ENCODE assay signal across 8 cellular contexts in the genomic region with DNA sequence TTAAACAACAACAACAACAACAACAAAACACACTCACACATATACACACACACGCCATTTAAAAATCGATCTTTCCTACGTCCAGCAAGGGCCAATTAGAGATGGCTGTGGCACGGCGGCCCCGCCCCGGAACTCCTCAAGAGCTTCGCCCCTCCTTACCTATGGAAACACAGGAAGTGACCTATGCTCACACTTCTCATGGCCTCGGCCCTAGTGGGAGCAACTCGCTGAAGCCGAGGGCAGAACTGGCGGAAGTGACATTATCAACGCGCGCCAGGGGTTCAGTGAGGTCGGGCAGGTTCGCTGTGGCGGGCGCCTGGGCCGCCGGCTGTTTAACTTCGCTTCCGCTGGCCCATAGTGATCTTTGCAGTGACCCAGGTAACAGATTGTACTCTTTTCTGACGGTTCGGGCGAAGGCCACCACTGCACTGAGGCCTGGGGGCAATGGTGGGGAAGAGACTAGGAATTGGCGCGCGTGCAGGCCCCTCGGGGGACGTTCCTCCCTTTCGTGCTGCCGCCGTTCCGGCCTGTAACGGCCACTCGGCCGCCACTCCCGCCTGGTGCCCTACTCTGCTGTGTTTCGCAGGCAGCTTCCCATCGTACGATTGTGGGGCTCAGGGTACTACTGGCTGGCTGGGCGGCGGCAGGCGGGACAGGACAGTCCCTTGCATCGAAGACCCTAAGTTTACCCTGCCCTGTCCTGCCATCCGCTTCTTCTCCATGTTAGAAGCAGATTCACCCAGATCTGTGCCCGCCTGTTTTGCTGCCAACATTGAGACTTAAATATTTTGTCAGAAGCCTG. TPM values are rescaled to one million over a fixed set of nuclear protein-coding genes. Genes with fewer than 3 reads are reported as not detected.
DNase-seq lines count a peak whose midpoint lies in the region; ATAC-seq and TF ChIP-seq lines count a peak whose summit lies in the region.

TSS of gene TBP (plus strand) at position 284 of the 802 bp plus-strand sequence. CDS start 2,661 bp downstream, outside the sequence.

- peak within 1 kb of the TSS; percentile 90 for H2AFZ ChIP-seq in SU-DHL-6 (ENCODE audit: low read depth, low read length, severe bottlenecking)

- intact Hi-C loops in Right ventricle myocardium inferior (cut with DNase I) = loop anchor here (1.0 to 5.0 kb wide), 3 partner anchors 30 to 803 kb away; partner anchors contain the start of genes DYNLT2, ERMARD, FAM120B and PDCD2
- intact Hi-C loops in ovary (cut with DNase I) = loop anchor here in 1 of 4 donors (5.0 kb wide), 1 partner anchor 802 kb away; the partner anchor contains the start of genes DYNLT2 and ERMARD
- intact Hi-C loops in thyroid gland (cut with DNase I) = no loop called here

- peaks cover 40% of the 10 kb centered on the region for H3K4me1 Mint-ChIP-seq in activated naive CD8-positive, alpha-beta T cell treated with anti-CD3 and anti-CD28 coated beads, Interleukin-2, amount 50 U/mL, for 24 hours

- 0 to 2% (median 0%) methylated on average over 43 to 48 of the region's 48 CpGs for WGBS in ovary, 3 donors
- WGBS in thyroid gland, 2 donors = 0% methylated on average over 11 to 27 of the region's 48 CpGs

- no peak within 1 kb of the TSS for H3K4me3 Mint-ChIP-seq in activated naive CD8-positive, alpha-beta T cell treated with anti-CD3 and anti-CD28 coated beads, Interleukin-2, amount 50 U/mL, for 24 hours

- peak within 1 kb of the TSS; percentile 87 for H3K9ac ChIP-seq in SU-DHL-6 (ENCODE audit: low read length)

- ATAC-seq in HG02763 (IDR thresholded peaks at IDR 0.05; ENCODE audit: unreplicated experiment) = peak; percentile 97
- ATAC-seq in activated naive CD8-positive, alpha-beta T cell treated with anti-CD3 and anti-CD28 coated beads, Interleukin-2, amount 50 U/mL, for 24 hours = peak; percentile 98
- ATAC-seq in Right ventricle myocardium inferior = peak; percentile 98

- H3K9me2 ChIP-seq in SU-DHL-6 (replicated peaks; ENCODE audit: insufficient read depth, low read length) = no peaks in the 10 kb centered on the region

- peak; percentile 61 for TF ChIP-seq POLR2A in ovary (IDR thresholded peaks at IDR 0.05)
- TF ChIP-seq POLR2A in thyroid gland (IDR thresholded peaks at IDR 0.05) = peak in 1 of 2 donors; percentile 61

- peaks cover 9% of the 10 kb centered on the region; the same call in 1 of the 2 replicates for H3K36me3 ChIP-seq in SU-DHL-6 (ENCODE audit: low read length)
- H3K36me3 ChIP-seq in ovary = no peaks in the 10 kb centered on the region
- H3K36me3 ChIP-seq in thyroid gland = no peaks in the 10 kb centered on the region

- peak; percentile 98 to 100 (median 99) for DNase-seq in NCI-H1417 (lab: John Stamatoyannopoulos, UW)
- DNase-seq in activated naive CD8-positive, alpha-beta T cell treated with anti-CD3 and anti-CD28 coated beads, Interleukin-2, amount 50 U/mL, for 24 hours = peak; percentile 96
- DNase-seq in Right ventricle myocardium inferior (ENCODE audit: missing footprints) = peak; percentile 98
- peak; percentile 95 to 98 (median 96) for DNase-seq in ovary
- DNase-seq in thyroid gland = peak; percentile 99

- TF ChIP-seq CTCF in GM12875 (IDR thresholded peaks at IDR 0.05; ENCODE audit: borderline replicate concordance, insufficient read depth, low read depth, low read length) (no peak), SU-DHL-6 (IDR thresholded peaks at IDR 0.05; ENCODE audit: insufficient read depth, low read length, poor library complexity, severe bottlenecking) (no peak), ovary (IDR thresholded peaks at IDR 0.05) (no peak), thyroid gland (IDR thresholded peaks at IDR 0.05) (peak in 1 of 6 experiments; percentile 20)

- peaks cover 9% of the 10 kb centered on the region for H3F3A ChIP-seq in SU-DHL-6 (ENCODE audit: insufficient read depth)

- H3K27me3 ChIP-seq in SU-DHL-6 (ENCODE audit: low read length) (no peaks in the 10 kb centered on the region), ovary (no peaks in the 10 kb centered on the region), thyroid gland (no peaks in the 10 kb centered on the region)

- no peak for TF ChIP-seq EP300 in ovary (IDR thresholded peaks at IDR 0.05)

- H3K27ac ChIP-seq in SU-DHL-6 (ENCODE audit: low read depth, low read length) (peak within 1 kb of the TSS; percentile 69), ovary (peak within 1 kb of the TSS; percentile 47 to 85), thyroid gland (peak within 1 kb of the TSS; percentile 77 to 91 (median 83))

- no peak within 1 kb of the TSS for H3K27ac Mint-ChIP-seq in activated naive CD8-positive, alpha-beta T cell treated with anti-CD3 and anti-CD28 coated beads, Interleukin-2, amount 50 U/mL, for 24 hours

- H3K4me1 ChIP-seq in ovary (ENCODE audit: insufficient read depth) = peaks cover 7% of the 10 kb centered on the region
- H3K4me1 ChIP-seq in thyroid gland = peaks cover 23 to 26% of the 10 kb centered on the region in 2 donors

- H3K4me3 ChIP-seq in GM12875 (ENCODE audit: low read depth, low read length) (peak within 1 kb of the TSS; percentile 74), SU-DHL-6 (ENCODE audit: insufficient read depth, low read length, poor library complexity, severe bottlenecking) (peak within 1 kb of the TSS; percentile 98), ovary (peak within 1 kb of the TSS; percentile 84), thyroid gland (replicated peaks in 1 of 3) (peak within 1 kb of the TSS; percentile 64 to 93 (median 79))

- peaks cover 76% of the 10 kb centered on the region for H3K79me2 ChIP-seq in SU-DHL-6 (ENCODE audit: insufficient read depth, low read length)

- no peaks in the 10 kb centered on the region for H3K9me3 Mint-ChIP-seq in activated naive CD8-positive, alpha-beta T cell treated with anti-CD3 and anti-CD28 coated beads, Interleukin-2, amount 50 U/mL, for 24 hours

- H3K36me3 Mint-ChIP-seq in activated naive CD8-positive, alpha-beta T cell treated with anti-CD3 and anti-CD28 coated beads, Interleukin-2, amount 50 U/mL, for 24 hours (ENCODE audit: low read depth) = peaks cover 24% of the 10 kb centered on the region

- H3K9me3 ChIP-seq in SU-DHL-6 (ENCODE audit: insufficient read depth, low read length) = no peaks in the 10 kb centered on the region
- no peaks in the 10 kb centered on the region for H3K9me3 ChIP-seq in ovary
- no peaks in the 10 kb centered on the region for H3K9me3 ChIP-seq in thyroid gland

- H3K27me3 Mint-ChIP-seq in activated naive CD8-positive, alpha-beta T cell treated with anti-CD3 and anti-CD28 coated beads, Interleukin-2, amount 50 U/mL, for 24 hours = no peaks in the 10 kb centered on the region

- peaks cover 16% of the 10 kb centered on the region; the same call in 1 of the 2 replicates for H4K20me1 ChIP-seq in SU-DHL-6 (ENCODE audit: low read depth, low read length)

- peak within 1 kb of the TSS; percentile 97 for H3K4me2 ChIP-seq in SU-DHL-6 (ENCODE audit: low read depth, low read length, poor library complexity, severe bottlenecking)

RNA-seq across cellular contexts. Expression of gene TBP, which starts in this region (rescaled TPM):
- total RNA-seq in Right ventricle myocardium inferior = 8.7 TPM
- total RNA-seq in ovary = 10 to 100 TPM; 12.7 to 17.0 (median 14.1) TPM
- 10 to 100 TPM; 11.8 to 15.8 TPM for polyA plus RNA-seq in ovary
- total RNA-seq in thyroid gland = 10 to 100 TPM; 16.4 to 23.0 (median 19.1) TPM

Comparison
In these comparisons a context has a peak if more than half of its experiments do, and no peak if none do; other contexts are left out.
1. Peak in every context shown above with its lines: DNase-seq, ATAC-seq, H3K4me3 ChIP-seq and H3K27ac ChIP-seq.